18 cellular contexts compared by ENCODE assay signal in the genomic region with DNA sequence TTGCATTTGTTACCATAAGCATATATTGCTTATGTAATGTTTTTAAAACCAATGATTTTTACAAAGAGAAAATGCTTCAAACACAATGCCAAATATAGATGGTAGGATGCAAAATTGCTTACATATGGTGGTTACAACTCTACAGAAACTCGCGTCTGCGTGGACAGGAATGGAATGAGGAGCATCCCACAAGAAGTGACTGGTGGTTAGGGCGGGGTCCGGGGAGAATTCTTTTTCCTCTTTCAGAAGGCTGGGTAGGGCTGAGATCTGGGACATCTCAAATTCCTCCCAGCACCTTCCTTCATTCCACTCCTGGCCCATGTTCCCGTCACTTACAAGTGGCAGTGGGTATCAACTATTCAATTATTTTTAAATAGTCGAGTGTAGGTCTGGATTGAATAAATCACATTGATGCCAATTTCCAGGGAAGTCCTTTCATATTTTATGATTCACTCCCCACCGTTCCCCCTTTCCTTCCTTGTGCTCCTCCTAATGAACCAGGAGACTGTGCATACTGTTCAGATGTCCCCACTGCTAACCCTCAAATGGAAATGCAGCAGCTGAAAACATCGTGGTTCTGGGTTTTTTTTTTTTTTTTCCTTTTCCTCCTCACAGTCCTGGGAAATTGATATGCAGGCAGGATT.
A peak's percentile ranks its signal among the peaks of the same experiment; 100 is the strongest.
DNase-seq lines count a peak whose midpoint lies in the region; ATAC-seq, FAIRE-seq and TF ChIP-seq lines count a peak whose summit lies in the region.
"Had no signal": no experiment of that assay in that cellular context is flagged by ENCODE, and none has a peak within 500 bp of the region (broad histone marks: within the 10 kb centered on the region; RNA-seq: fewer than 3 reads in every experiment).

No MANE protein-coding gene starts in this region.

- no peak overlapping the region for H3K18ac ChIP-seq in mesendoderm (ENCODE audit: low read length)

- H2BK5ac ChIP-seq in mesendoderm (ENCODE audit: low read length): no peak overlapping the region

- no CpG with 5 or more reads among the region's 9 CpGs for WGBS in mesendoderm (ENCODE audit: extremely low coverage, insufficient coverage, low lambda C conversion rate)

- H4K5ac ChIP-seq in mesendoderm (ENCODE audit: low read length): no peak overlapping the region

- H4K8ac ChIP-seq in mesendoderm (ENCODE audit: low read depth, low read length): no peak overlapping the region

- no peak overlapping the region for H2BK120ac ChIP-seq in mesendoderm (ENCODE audit: low read depth, low read length)

- H3K4me3 ChIP-seq in bronchial epithelial cell (ENCODE audit: low read depth, low read length): no peak overlapping the region
- no peak overlapping the region for H3K4me3 ChIP-seq in mesendoderm (ENCODE audit: low read length)

- H3K36me3 ChIP-seq in bronchial epithelial cell (ENCODE audit: control insufficient read depth, insufficient read depth, low read length) (no peaks in the 10 kb centered on the region), mesendoderm (ENCODE audit: control insufficient read depth, insufficient read depth, low read length) (no peaks in the 10 kb centered on the region)

- no peak overlapping the region for H3K56ac ChIP-seq in mesendoderm (ENCODE audit: low read length)

- H3K79me1 ChIP-seq in mesendoderm (ENCODE audit: low read length): no peaks in the 10 kb centered on the region

- H3K27ac ChIP-seq in mesendoderm (ENCODE audit: low read depth, low read length): no peak overlapping the region

- TF ChIP-seq CTCF in bronchial epithelial cell (IDR thresholded peaks at IDR 0.05; ENCODE audit: insufficient read depth, low read length, severe bottlenecking): no peak

- H2BK15ac ChIP-seq in mesendoderm (replicated peaks; ENCODE audit: low read depth): no peak overlapping the region

- H3K79me2 ChIP-seq in mesendoderm (ENCODE audit: control insufficient read depth, insufficient read depth, low read length): no peaks in the 10 kb centered on the region

- ATAC-seq in GM21723 (IDR thresholded peaks at IDR 0.05; ENCODE audit: unreplicated experiment): no peak
- ATAC-seq: activated CD8-positive, alpha-beta T cell treated with anti-CD3 and anti-CD28 coated beads for 36 hours had no signal

- no peak overlapping the region for H3K4me2 ChIP-seq in mesendoderm (ENCODE audit: low read length)

- no peaks in the 10 kb centered on the region for H3K27me3 ChIP-seq in bronchial epithelial cell (ENCODE audit: control insufficient read depth, insufficient read depth, low read length)
- no peaks in the 10 kb centered on the region for H3K27me3 ChIP-seq in mesendoderm (ENCODE audit: insufficient read depth, low read length, poor library complexity)

- H3K4ac ChIP-seq in mesendoderm (ENCODE audit: low read depth, low read length): no peak overlapping the region

- peaks cover 2% of the 10 kb centered on the region for H3K4me1 ChIP-seq in mesendoderm (ENCODE audit: control insufficient read depth, low read depth, low read length)

- DNase-seq in AG08396 (ENCODE audit: low spot score) (peak; percentile 80), HS-5 (ENCODE audit: low read depth) (peak; percentile 50), bronchial epithelial cell (ENCODE audit: low read depth) (peak; percentile 18), mesendoderm (peak; percentile 54), DMS114 treated with DMSO at 0.1 percent for 48 hours (lab: John Stamatoyannopoulos, UW; ENCODE audit: unreplicated experiment) (no peak), NCI-H69 (lab: John Stamatoyannopoulos, UW) (no peak)
- DNase-seq in activated CD8-positive, alpha-beta memory T cell treated with anti-CD3 and anti-CD28 coated beads for 24 hours: no peak
- DNase-seq: activated CD8-positive, alpha-beta T cell treated with anti-CD3 and anti-CD28 coated beads for 36 hours; activated effector memory CD4-positive, alpha-beta T cell treated with Interleukin-2 at 50 U/mL for 16 hours; AML-193; DMS53; Kasumi-1; mesenchymal stem cell; NK-92 treated with Interleukin-12 subunit alpha and Interleukin-12 subunit beta, amount 100 ng/mL, for 24 hours; stimulated activated CD4-positive, alpha-beta T cell treated with anti-CD3 and anti-CD28 coated beads, Interleukin-12 subunit alpha, Interleukin-12 subunit beta, amount 100 ng/mL, for 4 hours had no signal

- no peak overlapping the region for H3K23ac ChIP-seq in mesendoderm (ENCODE audit: low read length)

- no peak overlapping the region for H3K9ac ChIP-seq in mesendoderm (ENCODE audit: low read length)

- H2AK5ac ChIP-seq in mesendoderm (ENCODE audit: low read length): no peak overlapping the region

- no peak for FAIRE-seq in bronchial epithelial cell (lab: Jason Lieb, UNC)
- FAIRE-seq: endothelial cell of umbilical vein, GM12891 had no signal

Comparison
In these comparisons a context has a peak if more than half of its experiments do, and no peak if none do; other contexts are left out.
1. DNase-seq: peak in AG08396 (single experiment), HS-5 (single experiment), bronchial epithelial cell (single experiment) and mesendoderm (single experiment); none in activated CD8-positive, alpha-beta memory T cell treated with anti-CD3 and anti-CD28 coated beads for 24 hours (single experiment), DMS114 treated with DMSO at 0.1 percent for 48 hours (single experiment) and NCI-H69 (single experiment).